In genomic region chrX:129654652-129655546, GRCh38 we compare ENCODE assay signal across 8 cellular contexts. TPM values are rescaled to one million over a fixed set of nuclear protein-coding genes. Genes with fewer than 3 reads are reported as not detected.
DNase-seq lines count a peak whose midpoint lies in the region; ATAC-seq and TF ChIP-seq lines count a peak whose summit lies in the region.

A gene with protein sequence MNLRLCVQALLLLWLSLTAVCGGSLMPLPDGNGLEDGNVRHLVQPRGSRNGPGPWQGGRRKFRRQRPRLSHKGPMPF (minus strand): TSS chrX:129654956. CDS start chrX:129654630, 326 bp downstream.

- H3K36me3 Mint-ChIP-seq in effector memory CD8-positive, alpha-beta T cell (ENCODE audit: insufficient read depth) = peaks cover 3% of the 10 kb centered on the region

- no peak within 1 kb of the TSS for H2BK5ac ChIP-seq in mesendoderm (ENCODE audit: low read length)

- no peak within 1 kb of the TSS for H2AK5ac ChIP-seq in mesendoderm (ENCODE audit: low read length)

- no peak within 1 kb of the TSS for H3K27ac Mint-ChIP-seq in effector memory CD8-positive, alpha-beta T cell

- H3K9me3 ChIP-seq in tibial artery = no peaks in the 10 kb centered on the region

- no peak for TF ChIP-seq CTCF in tibial artery (IDR thresholded peaks at IDR 0.05)

- peak within 1 kb of the TSS; percentile 56 for H3K56ac ChIP-seq in mesendoderm (ENCODE audit: low read length)

- no peak within 1 kb of the TSS for H3K18ac ChIP-seq in mesendoderm (ENCODE audit: low read length)

- no peak within 1 kb of the TSS for H4K8ac ChIP-seq in mesendoderm (ENCODE audit: low read depth, low read length)

- H2BK15ac ChIP-seq in mesendoderm (replicated peaks; ENCODE audit: low read depth) = no peak within 1 kb of the TSS

- H3K9ac ChIP-seq in mesendoderm (ENCODE audit: low read length) = peak within 1 kb of the TSS; percentile 16

- ATAC-seq in HG03280 (IDR thresholded peaks at IDR 0.05; ENCODE audit: unreplicated experiment) = peak; percentile 40
- ATAC-seq in SK-N-SH treated with all-trans-retinoic acid at 6 μM for 48 hours = peak; percentile 80
- peak; percentile 67 for ATAC-seq in effector memory CD8-positive, alpha-beta T cell (replicated peaks)

- H3K4me3 ChIP-seq in mesendoderm (ENCODE audit: low read length) = no peak within 1 kb of the TSS
- H3K4me3 ChIP-seq in tibial artery = peak within 1 kb of the TSS; percentile 55 to 58

- no peaks in the 10 kb centered on the region for H3K79me1 ChIP-seq in mesendoderm (ENCODE audit: low read length)

- H4K5ac ChIP-seq in mesendoderm (ENCODE audit: low read length) = no peak within 1 kb of the TSS

- H3K27me3 Mint-ChIP-seq in effector memory CD8-positive, alpha-beta T cell = peaks cover 0 to 31% of the 10 kb centered on the region in 2 donors

- H3K79me2 ChIP-seq in mesendoderm (ENCODE audit: control insufficient read depth, insufficient read depth, low read length) = no peaks in the 10 kb centered on the region

- H3K4me1 ChIP-seq in mesendoderm (ENCODE audit: control insufficient read depth, low read depth, low read length) (no peaks in the 10 kb centered on the region), tibial artery (peaks cover 0 to 14% (median 11%) of the 10 kb centered on the region in 4 donors)

- peaks cover 0 to 12% of the 10 kb centered on the region in 2 donors for H3K4me1 Mint-ChIP-seq in effector memory CD8-positive, alpha-beta T cell (ENCODE audit: low read depth in 2 of 2)

- no peak within 1 kb of the TSS for H3K4ac ChIP-seq in mesendoderm (ENCODE audit: low read depth, low read length)

- peaks cover 9% of the 10 kb centered on the region for H3K27me3 ChIP-seq in mesendoderm (ENCODE audit: insufficient read depth, low read length, poor library complexity)
- no peaks in the 10 kb centered on the region for H3K27me3 ChIP-seq in tibial artery

- H3K23ac ChIP-seq in mesendoderm (ENCODE audit: low read length) = no peak within 1 kb of the TSS

- H3K4me3 Mint-ChIP-seq in effector memory CD8-positive, alpha-beta T cell = peak within 1 kb of the TSS; percentile 69 to 72

- no CpG with 5 or more reads among the region's 67 CpGs for WGBS in mesendoderm (ENCODE audit: extremely low coverage, insufficient coverage, low lambda C conversion rate)

- no peak within 1 kb of the TSS for H2BK120ac ChIP-seq in mesendoderm (ENCODE audit: low read depth, low read length)

- H3K27ac ChIP-seq in mesendoderm (ENCODE audit: low read depth, low read length) = no peak within 1 kb of the TSS
- H3K27ac ChIP-seq in tibial artery = peak within 1 kb of the TSS; percentile 41 to 78

- peak within 1 kb of the TSS; percentile 31 for H3K4me2 ChIP-seq in mesendoderm (ENCODE audit: low read length)

- H3K36me3 ChIP-seq in mesendoderm (ENCODE audit: control insufficient read depth, insufficient read depth, low read length) (no peaks in the 10 kb centered on the region), tibial artery (no peaks in the 10 kb centered on the region)

- intact Hi-C loops in tibial artery (cut with DNase I; ENCODE audit: low total_unique reads) = no loop called here

- no peaks in the 10 kb centered on the region for H3K9me3 Mint-ChIP-seq in effector memory CD8-positive, alpha-beta T cell

- DNase-seq in activated CD8-positive, alpha-beta memory T cell treated with anti-CD3 and anti-CD28 coated beads for 24 hours = peak; percentile 64
- no peak for DNase-seq in activated CD8-positive, alpha-beta memory T cell treated with anti-CD3 and anti-CD28 coated beads, Interleukin-2, amount 50 U/mL, for 4 hours
- no peak for DNase-seq in effector memory CD8-positive, alpha-beta T cell
- DNase-seq in mesendoderm (peak; percentile 38), tibial artery (peak; percentile 30 to 72), HPDE6-E6E7 (ENCODE audit: extremely low spot score) (no peak)

TF ChIP-seq in SK-N-SH treated with all-trans-retinoic acid at 6 μM for 48 hours, 23 proteins besides CTCF, POLR2A, EP300 and RAD21:
- TF ChIP-seq RARB (CRISPR knock-in tag; IDR thresholded peaks at IDR 0.05) (no peak), ZNF565 (CRISPR knock-in tag; conservative IDR thresholded peaks at IDR 0.05; ENCODE audit: low read depth) (no peak), TCF4 (CRISPR knock-in tag; IDR thresholded peaks at IDR 0.05; ENCODE audit: borderline replicate concordance) (no peak), PPARA (CRISPR knock-in tag; IDR thresholded peaks at IDR 0.05; ENCODE audit: borderline replicate concordance) (no peak), ESRRG (CRISPR knock-in tag; IDR thresholded peaks at IDR 0.05) (no peak), ZFP30 (CRISPR knock-in tag; IDR thresholded peaks at IDR 0.05) (no peak), CSDC2 (CRISPR knock-in tag; IDR thresholded peaks at IDR 0.05) (no peak), ZFP3 (CRISPR knock-in tag; IDR thresholded peaks at IDR 0.05) (no peak), ZC3H10 (CRISPR knock-in tag; IDR thresholded peaks at IDR 0.05) (no peak), SNAI2 (CRISPR knock-in tag; IDR thresholded peaks at IDR 0.05) (no peak), BACH2 (CRISPR knock-in tag; IDR thresholded peaks at IDR 0.05; ENCODE audit: borderline replicate concordance) (no peak)
- TF ChIP-seq, protein P1, sequence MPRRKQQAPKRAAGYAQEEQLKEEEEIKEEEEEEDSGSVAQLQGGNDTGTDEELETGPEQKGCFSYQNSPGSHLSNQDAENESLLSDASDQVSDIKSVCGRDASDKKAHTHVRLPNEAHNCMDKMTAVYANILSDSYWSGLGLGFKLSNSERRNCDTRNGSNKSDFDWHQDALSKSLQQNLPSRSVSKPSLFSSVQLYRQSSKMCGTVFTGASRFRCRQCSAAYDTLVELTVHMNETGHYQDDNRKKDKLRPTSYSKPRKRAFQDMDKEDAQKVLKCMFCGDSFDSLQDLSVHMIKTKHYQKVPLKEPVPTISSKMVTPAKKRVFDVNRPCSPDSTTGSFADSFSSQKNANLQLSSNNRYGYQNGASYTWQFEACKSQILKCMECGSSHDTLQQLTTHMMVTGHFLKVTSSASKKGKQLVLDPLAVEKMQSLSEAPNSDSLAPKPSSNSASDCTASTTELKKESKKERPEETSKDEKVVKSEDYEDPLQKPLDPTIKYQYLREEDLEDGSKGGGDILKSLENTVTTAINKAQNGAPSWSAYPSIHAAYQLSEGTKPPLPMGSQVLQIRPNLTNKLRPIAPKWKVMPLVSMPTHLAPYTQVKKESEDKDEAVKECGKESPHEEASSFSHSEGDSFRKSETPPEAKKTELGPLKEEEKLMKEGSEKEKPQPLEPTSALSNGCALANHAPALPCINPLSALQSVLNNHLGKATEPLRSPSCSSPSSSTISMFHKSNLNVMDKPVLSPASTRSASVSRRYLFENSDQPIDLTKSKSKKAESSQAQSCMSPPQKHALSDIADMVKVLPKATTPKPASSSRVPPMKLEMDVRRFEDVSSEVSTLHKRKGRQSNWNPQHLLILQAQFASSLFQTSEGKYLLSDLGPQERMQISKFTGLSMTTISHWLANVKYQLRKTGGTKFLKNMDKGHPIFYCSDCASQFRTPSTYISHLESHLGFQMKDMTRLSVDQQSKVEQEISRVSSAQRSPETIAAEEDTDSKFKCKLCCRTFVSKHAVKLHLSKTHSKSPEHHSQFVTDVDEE (CRISPR knock-in tag; IDR thresholded peaks at IDR 0.05) = no peak
- TF ChIP-seq, protein P2, sequence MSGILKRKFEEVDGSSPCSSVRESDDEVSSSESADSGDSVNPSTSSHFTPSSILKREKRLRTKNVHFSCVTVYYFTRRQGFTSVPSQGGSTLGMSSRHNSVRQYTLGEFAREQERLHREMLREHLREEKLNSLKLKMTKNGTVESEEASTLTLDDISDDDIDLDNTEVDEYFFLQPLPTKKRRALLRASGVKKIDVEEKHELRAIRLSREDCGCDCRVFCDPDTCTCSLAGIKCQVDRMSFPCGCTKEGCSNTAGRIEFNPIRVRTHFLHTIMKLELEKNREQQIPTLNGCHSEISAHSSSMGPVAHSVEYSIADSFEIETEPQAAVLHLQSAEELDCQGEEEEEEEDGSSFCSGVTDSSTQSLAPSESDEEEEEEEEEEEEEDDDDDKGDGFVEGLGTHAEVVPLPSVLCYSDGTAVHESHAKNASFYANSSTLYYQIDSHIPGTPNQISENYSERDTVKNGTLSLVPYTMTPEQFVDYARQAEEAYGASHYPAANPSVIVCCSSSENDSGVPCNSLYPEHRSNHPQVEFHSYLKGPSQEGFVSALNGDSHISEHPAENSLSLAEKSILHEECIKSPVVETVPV (CRISPR knock-in tag; IDR thresholded peaks at IDR 0.05) = no peak

RNA-seq across cellular contexts. Expression of the gene that starts here (rescaled TPM):
- polyA plus RNA-seq in mesendoderm (2013, experiment 1 of 2) = 0.86 TPM
- polyA plus RNA-seq in mesendoderm (2013, experiment 2 of 2) = 0.73 TPM

Comparison
In these comparisons a context has a peak if more than half of its experiments do, and no peak if none do; other contexts are left out.
1. DNase-seq: peak in activated CD8-positive, alpha-beta memory T cell treated with anti-CD3 and anti-CD28 coated beads for 24 hours (single experiment), mesendoderm (single experiment) and tibial artery (2 of 2); none in activated CD8-positive, alpha-beta memory T cell treated with anti-CD3 and anti-CD28 coated beads, Interleukin-2, amount 50 U/mL, for 4 hours (single experiment), effector memory CD8-positive, alpha-beta T cell (0 of 3) and HPDE6-E6E7 (single experiment).
2. Peak in every context shown above with its lines, with median percentiles within 50 percentile points of each other: ATAC-seq.